In genomic region chr12:12392428-12392827, GRCh38 we compare ENCODE assay signal across 18 cellular contexts.
A peak's percentile ranks its signal among the peaks of the same experiment; 100 is the strongest.
DNase-seq lines count a peak whose midpoint lies in the region; ATAC-seq and TF ChIP-seq lines count a peak whose summit lies in the region.
"Had no signal": no experiment of that assay in that cellular context is flagged by ENCODE, and none has a peak within 500 bp of the region (broad histone marks: within the 10 kb centered on the region; RNA-seq: fewer than 3 reads in every experiment).

No MANE protein-coding gene starts in this region.

- no peak overlapping the region for H3K4me3 ChIP-seq in HEK293 (ENCODE audit: low read depth, low read length)
- no peak overlapping the region for H3K4me3 ChIP-seq in brain microvascular endothelial cell (ENCODE audit: low read depth, low read length)

- no peak overlapping the region for H3K4me3 Mint-ChIP-seq in activated naive CD8-positive, alpha-beta T cell treated with anti-CD3 and anti-CD28 coated beads, Interleukin-2, amount 50 U/mL, for 24 hours
- H3K4me3 Mint-ChIP-seq: HFFc6 had no signal

- H3K36me3 ChIP-seq in HEK293 (ENCODE audit: control insufficient read depth in 2 of 2, insufficient read depth in 1 of 2, low read length in 2 of 2), result no peaks in the 10 kb centered on the region
- H3K36me3 ChIP-seq in brain microvascular endothelial cell (replicated peaks), result no peaks in the 10 kb centered on the region

- H3K27ac Mint-ChIP-seq in activated naive CD8-positive, alpha-beta T cell treated with anti-CD3 and anti-CD28 coated beads, Interleukin-2, amount 50 U/mL, for 24 hours, result no peak overlapping the region
- H3K27ac Mint-ChIP-seq: HFFc6 had no signal

- H3K9me3 Mint-ChIP-seq in activated naive CD8-positive, alpha-beta T cell treated with anti-CD3 and anti-CD28 coated beads, Interleukin-2, amount 50 U/mL, for 24 hours, result no peaks in the 10 kb centered on the region
- H3K9me3 Mint-ChIP-seq: CD8-positive, alpha-beta memory T cell; HFFc6 had no signal

- in situ Hi-C loops in brain microvascular endothelial cell (cut with HindIII; ENCODE audit: low pct_ligation_motif_present, low sequenced_read_pairs), result no loop called here

- POLR2A ChIA-PET in HEK293 (lab: Yijun Ruan, JAX), result no interaction called here

- H3K4me1 ChIP-seq in HEK293 (ENCODE audit: control insufficient read depth, insufficient read depth, low read length), result peaks cover 3% of the 10 kb centered on the region; the same call in 1 of the 2 replicates

- H3K27ac ChIP-seq in HEK293 (ENCODE audit: extremely low read depth, low read depth, low read length) (no peak overlapping the region), brain microvascular endothelial cell (no peak overlapping the region)
- H3K27ac ChIP-seq: HL-60, KMS-11 had no signal

- no peak; the same call in 1 of the 3 replicates for ATAC-seq in SK-N-SH treated with all-trans-retinoic acid at 6 μM for 48 hours
- ATAC-seq in activated naive CD8-positive, alpha-beta T cell treated with anti-CD3 and anti-CD28 coated beads, Interleukin-2, amount 50 U/mL, for 24 hours, result no peak

- TF ChIP-seq CTCF in HEK293 (tag by site-specific recombination; IDR thresholded peaks at IDR 0.05) (no peak), brain microvascular endothelial cell (IDR thresholded peaks at IDR 0.05; ENCODE audit: low read depth, low read length, missing control alignments) (no peak)

- TF ChIP-seq POLR2A in erythroblast (IDR thresholded peaks at IDR 0.05; ENCODE audit: low read length), result no peak

- peaks cover 17% of the 10 kb centered on the region for H3K36me3 Mint-ChIP-seq in activated naive CD8-positive, alpha-beta T cell treated with anti-CD3 and anti-CD28 coated beads, Interleukin-2, amount 50 U/mL, for 24 hours (ENCODE audit: low read depth)

- H3K4me1 Mint-ChIP-seq in activated naive CD8-positive, alpha-beta T cell treated with anti-CD3 and anti-CD28 coated beads, Interleukin-2, amount 50 U/mL, for 24 hours, result peaks cover 12% of the 10 kb centered on the region

- no peaks in the 10 kb centered on the region for H3K27me3 ChIP-seq in brain microvascular endothelial cell (replicated peaks)

- H3K9me3 ChIP-seq in HEK293 (ENCODE audit: control insufficient read depth, insufficient read depth, low read depth, low read length), result no peaks in the 10 kb centered on the region

- DNase-seq in erythroblast (lab: John Stamatoyannopoulos, UW) (peak; percentile 84 to 94), superior temporal gyrus (ENCODE audit: extremely low spot score) (peak; percentile 8), brain microvascular endothelial cell (no peak)
- no peak for DNase-seq in activated effector memory CD4-positive, alpha-beta T cell treated with anti-CD3 and anti-CD28 coated beads, Interleukin-2, amount 50 U/mL, for 16 hours
- DNase-seq in activated naive CD8-positive, alpha-beta T cell treated with anti-CD3 and anti-CD28 coated beads, Interleukin-2, amount 50 U/mL, for 24 hours, result no peak
- DNase-seq: CD8-positive, alpha-beta memory T cell; DMS 273 treated with DMSO at 0.1 percent for 48 hours; GOT3; HFFc6; NCI-H1092 treated with DMSO at 0.1 percent for 48 hours; NCI-H1694 treated with DMSO at 0.1 percent for 48 hours; NCI-H446 treated with DMSO at 0.1 percent for 48 hours; NCI-H774; SIG-M5 had no signal

- CTCF ChIA-PET in HEK293 (lab: Yijun Ruan, JAX), result interaction anchor here (0.6 to 0.9 kb wide), 2 partner anchors 26 to 284 kb away, joined by 3 read pairs; no protein-coding TSS in a partner anchor

- H3K27me3 Mint-ChIP-seq in activated naive CD8-positive, alpha-beta T cell treated with anti-CD3 and anti-CD28 coated beads, Interleukin-2, amount 50 U/mL, for 24 hours, result no peaks in the 10 kb centered on the region
- H3K27me3 Mint-ChIP-seq: CD8-positive, alpha-beta memory T cell had no signal

TF ChIP-seq in HEK293, 187 proteins besides CTCF, POLR2A, EP300 and RAD21:
- TF ChIP-seq ZNF629 (tag by site-specific recombination; IDR thresholded peaks at IDR 0.05) (peak; percentile 86), ZBTB21 (tag by site-specific recombination; IDR thresholded peaks at IDR 0.05) (peak; percentile 61; the same call in 1 of the 2 replicates), FEZF1 (tag by site-specific recombination; IDR thresholded peaks at IDR 0.05) (peak; percentile 57), ZNF660 (tag by site-specific recombination; IDR thresholded peaks at IDR 0.05) (no peak), ZNF501 (tag by site-specific recombination; IDR thresholded peaks at IDR 0.05) (no peak), ZNF670 (tag by site-specific recombination; IDR thresholded peaks at IDR 0.05; ENCODE audit: low read depth) (no peak), ZEB2 (tag by site-specific recombination; IDR thresholded peaks at IDR 0.05) (0 out of 2 replicates have a peak, but pooled peaks have one; percentile 30), ZXDB (tag by site-specific recombination; IDR thresholded peaks at IDR 0.05) (peak; percentile 51)
- TF ChIP-seq, protein P1, sequence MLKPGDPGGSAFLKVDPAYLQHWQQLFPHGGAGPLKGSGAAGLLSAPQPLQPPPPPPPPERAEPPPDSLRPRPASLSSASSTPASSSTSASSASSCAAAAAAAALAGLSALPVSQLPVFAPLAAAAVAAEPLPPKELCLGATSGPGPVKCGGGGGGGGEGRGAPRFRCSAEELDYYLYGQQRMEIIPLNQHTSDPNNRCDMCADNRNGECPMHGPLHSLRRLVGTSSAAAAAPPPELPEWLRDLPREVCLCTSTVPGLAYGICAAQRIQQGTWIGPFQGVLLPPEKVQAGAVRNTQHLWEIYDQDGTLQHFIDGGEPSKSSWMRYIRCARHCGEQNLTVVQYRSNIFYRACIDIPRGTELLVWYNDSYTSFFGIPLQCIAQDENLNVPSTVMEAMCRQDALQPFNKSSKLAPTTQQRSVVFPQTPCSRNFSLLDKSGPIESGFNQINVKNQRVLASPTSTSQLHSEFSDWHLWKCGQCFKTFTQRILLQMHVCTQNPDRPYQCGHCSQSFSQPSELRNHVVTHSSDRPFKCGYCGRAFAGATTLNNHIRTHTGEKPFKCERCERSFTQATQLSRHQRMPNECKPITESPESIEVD (tag by site-specific recombination; IDR thresholded peaks at IDR 0.05), result peak; percentile 77

TF ChIP-seq in SK-N-SH treated with all-trans-retinoic acid at 6 μM for 48 hours, 23 proteins besides CTCF, POLR2A, EP300 and RAD21 (continues in another document):
- TF ChIP-seq ESRRG (CRISPR knock-in tag; IDR thresholded peaks at IDR 0.05) (no peak), TCF4 (CRISPR knock-in tag; IDR thresholded peaks at IDR 0.05; ENCODE audit: borderline replicate concordance) (peak; percentile 76; the same call in 1 of the 2 replicates), ZNF565 (CRISPR knock-in tag; conservative IDR thresholded peaks at IDR 0.05; ENCODE audit: low read depth) (no peak), TOX (CRISPR knock-in tag; IDR thresholded peaks at IDR 0.05; ENCODE audit: borderline replicate concordance) (no peak), OSR1 (CRISPR knock-in tag; IDR thresholded peaks at IDR 0.05) (no peak), TSHZ2 (CRISPR knock-in tag; IDR thresholded peaks at IDR 0.05) (peak; percentile 38; the same call in 1 of the 2 replicates)
- TF ChIP-seq, protein P2, sequence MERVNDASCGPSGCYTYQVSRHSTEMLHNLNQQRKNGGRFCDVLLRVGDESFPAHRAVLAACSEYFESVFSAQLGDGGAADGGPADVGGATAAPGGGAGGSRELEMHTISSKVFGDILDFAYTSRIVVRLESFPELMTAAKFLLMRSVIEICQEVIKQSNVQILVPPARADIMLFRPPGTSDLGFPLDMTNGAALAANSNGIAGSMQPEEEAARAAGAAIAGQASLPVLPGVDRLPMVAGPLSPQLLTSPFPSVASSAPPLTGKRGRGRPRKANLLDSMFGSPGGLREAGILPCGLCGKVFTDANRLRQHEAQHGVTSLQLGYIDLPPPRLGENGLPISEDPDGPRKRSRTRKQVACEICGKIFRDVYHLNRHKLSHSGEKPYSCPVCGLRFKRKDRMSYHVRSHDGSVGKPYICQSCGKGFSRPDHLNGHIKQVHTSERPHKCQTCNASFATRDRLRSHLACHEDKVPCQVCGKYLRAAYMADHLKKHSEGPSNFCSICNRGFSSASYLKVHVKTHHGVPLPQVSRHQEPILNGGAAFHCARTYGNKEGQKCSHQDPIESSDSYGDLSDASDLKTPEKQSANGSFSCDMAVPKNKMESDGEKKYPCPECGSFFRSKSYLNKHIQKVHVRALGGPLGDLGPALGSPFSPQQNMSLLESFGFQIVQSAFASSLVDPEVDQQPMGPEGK (CRISPR knock-in tag; IDR thresholded peaks at IDR 0.05; ENCODE audit: borderline replicate concordance), result no peak

Comparison
In these comparisons a context has a peak if more than half of its experiments do, and no peak if none do; other contexts are left out.
1. DNase-seq: peak in erythroblast (2 of 2) and superior temporal gyrus (single experiment); none in brain microvascular endothelial cell (single experiment), activated effector memory CD4-positive, alpha-beta T cell treated with anti-CD3 and anti-CD28 coated beads, Interleukin-2, amount 50 U/mL, for 16 hours (single experiment) and activated naive CD8-positive, alpha-beta T cell treated with anti-CD3 and anti-CD28 coated beads, Interleukin-2, amount 50 U/mL, for 24 hours (single experiment).